Comparison of ENCODE assay signal across 26 cellular contexts in the genomic region with DNA sequence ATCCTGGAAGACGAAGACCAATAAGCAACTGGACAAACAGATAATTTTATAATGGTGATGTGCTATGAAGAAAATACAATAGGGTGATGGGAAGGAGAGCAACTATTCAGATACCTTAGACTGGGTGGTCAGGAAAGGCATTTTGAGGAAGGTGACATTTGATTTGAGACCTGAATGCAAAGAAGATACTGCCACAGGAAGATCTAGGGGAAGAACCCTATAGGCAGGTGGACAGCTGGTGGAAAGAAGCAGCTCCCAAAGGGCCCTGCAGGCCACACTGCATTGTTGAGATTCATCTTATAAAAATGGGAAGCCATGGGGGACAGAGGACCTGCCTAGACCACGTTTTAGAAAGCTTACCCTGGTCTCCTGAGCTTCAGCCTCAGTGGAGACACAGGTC.
"Had no signal": no experiment of that assay in that cellular context is flagged by ENCODE, and none has a peak within 500 bp of the region (broad histone marks: within the 10 kb centered on the region; RNA-seq: fewer than 3 reads in every experiment).

No MANE protein-coding gene starts in this region.

- H3K27me3 ChIP-seq: colonic mucosa, esophagus squamous epithelium, gastrocnemius medialis, heart right ventricle, left lung had no signal

- FAIRE-seq: endometrium, islet of Langerhans, keratinocyte had no signal

- H3K4me1 ChIP-seq: colonic mucosa, gastrocnemius medialis, heart right ventricle, left lung, lower lobe of right lung had no signal

- H3K4me3 ChIP-seq: colonic mucosa, esophagus squamous epithelium, gastrocnemius medialis, heart right ventricle, left lung, lower lobe of right lung, mucosa of descending colon had no signal

- H3K36me3 Mint-ChIP-seq: mesothelial cell of epicardium had no signal

- H3K27ac Mint-ChIP-seq: dendritic cell treated with granulocyte-macrophage colony-stimulating factor and Interleukin-4, amounts not matched to agents 40 ng/mL and 50 ng/mL, for 4 days; effector memory CD8-positive, alpha-beta T cell; endodermal cell; mesothelial cell of epicardium had no signal

- ATAC-seq: effector memory CD8-positive, alpha-beta T cell; esophagus mucosa; gastrocnemius medialis; heart right ventricle; left cardiac atrium; left lung; left ventricle myocardium superior; lower lobe of right lung; mucosa of descending colon had no signal

- H3K27ac ChIP-seq: colonic mucosa, epithelial cell of prostate, esophagus squamous epithelium, gastrocnemius medialis, heart right ventricle, left lung, lower lobe of right lung had no signal

- H3K4me3 Mint-ChIP-seq: dendritic cell treated with granulocyte-macrophage colony-stimulating factor and Interleukin-4, amounts not matched to agents 40 ng/mL and 50 ng/mL, for 4 days; effector memory CD8-positive, alpha-beta T cell; endodermal cell; mesothelial cell of epicardium had no signal

- DNase-seq: colonic mucosa; cortex of kidney; effector CD8-positive, alpha-beta T cell; effector memory CD8-positive, alpha-beta T cell; endodermal cell; esophagus squamous epithelium; foreskin fibroblast; foreskin melanocyte; gastrocnemius medialis; glutamatergic neuron; head of caudate nucleus; heart right ventricle; hippocampal formation; left cardiac atrium; left lung; left ventricle myocardium superior; lower lobe of right lung; mesenchymal stem cell; mucosa of descending colon had no signal

- H3K9me3 Mint-ChIP-seq: dendritic cell treated with granulocyte-macrophage colony-stimulating factor and Interleukin-4, amounts not matched to agents 40 ng/mL and 50 ng/mL, for 4 days; effector memory CD8-positive, alpha-beta T cell; endodermal cell; mesothelial cell of epicardium had no signal

- H3K9me3 ChIP-seq: colonic mucosa, esophagus squamous epithelium, gastrocnemius medialis, heart right ventricle, left lung, lower lobe of right lung, mucosa of descending colon had no signal

- H3K36me3 ChIP-seq: colonic mucosa, esophagus squamous epithelium, gastrocnemius medialis, heart right ventricle, left lung, lower lobe of right lung had no signal
